ENCODE assay signal across 10 cellular contexts in genomic region chr1:181936768-181937581, GRCh38.
DNase-seq lines count a peak whose midpoint lies in the region; ATAC-seq and TF ChIP-seq lines count a peak whose summit lies in the region.
"Had no signal": no experiment of that assay in that cellular context is flagged by ENCODE, and none has a peak within 500 bp of the region (broad histone marks: within the 10 kb centered on the region; RNA-seq: fewer than 3 reads in every experiment).

No MANE protein-coding gene starts in this region.

- no peak overlapping the region for H3K4me2 ChIP-seq in DND-41 (ENCODE audit: insufficient read depth, low read length)
- H3K4me2 ChIP-seq in parathyroid adenoma (ENCODE audit: low read length): peak overlapping the region; percentile 85

- no peaks in the 10 kb centered on the region for H3K79me2 ChIP-seq in DND-41 (ENCODE audit: insufficient read depth, low read length)
- H3K79me2 ChIP-seq in parathyroid adenoma: no peaks in the 10 kb centered on the region

- H3K4me1 ChIP-seq in DND-41 (ENCODE audit: insufficient read depth, low read length): peaks cover 4% of the 10 kb centered on the region
- H3K4me1 ChIP-seq in parathyroid adenoma: no peaks in the 10 kb centered on the region

- H3K9ac ChIP-seq in DND-41 (ENCODE audit: low read depth, low read length) (no peak overlapping the region), parathyroid adenoma (no peak overlapping the region)

- H3K27ac ChIP-seq in DND-41 (ENCODE audit: low read length): no peak overlapping the region
- H3K27ac ChIP-seq in parathyroid adenoma: no peak overlapping the region
- H3K27ac ChIP-seq: skin epidermis had no signal

- peak; percentile 59 for DNase-seq in DND-41
- DNase-seq in NCI-H2227 (lab: John Stamatoyannopoulos, UW; ENCODE audit: unreplicated experiment): peak; percentile 81
- DNase-seq in activated CD4-positive, alpha-beta T cell treated with anti-CD3 and anti-CD28 coated beads for 48 hours: peak; percentile 61
- peak; percentile 39 for DNase-seq in epithelial cell of proximal tubule (ENCODE audit: low read depth)
- DNase-seq in hepatic stellate cell (ENCODE audit: low spot score): no peak
- DNase-seq: activated B cell treated with CpG ODN at 0.5 μM for 24 hours had no signal

- H3K27me3 ChIP-seq in DND-41 (ENCODE audit: insufficient read depth, low read length, poor library complexity) (peaks cover 7% of the 10 kb centered on the region), parathyroid adenoma (ENCODE audit: control insufficient read depth, insufficient read depth, low read length) (no peaks in the 10 kb centered on the region)

- H3K4me3 ChIP-seq in DND-41 (ENCODE audit: low read depth in 1 of 2, low read length in 2 of 2) (no peak overlapping the region), epithelial cell of proximal tubule (ENCODE audit: low read depth, low read length) (peak overlapping the region; percentile 24), parathyroid adenoma (ENCODE audit: low read depth, low read length) (no peak overlapping the region)
- H3K4me3 ChIP-seq: skin epidermis had no signal

- H2AFZ ChIP-seq in DND-41 (ENCODE audit: low read depth, low read length) (peak overlapping the region; percentile 36; the same call in 1 of the 2 replicates), parathyroid adenoma (peak overlapping the region; percentile 22)

- H3K9me3 ChIP-seq in DND-41 (ENCODE audit: insufficient read depth, low read length, severe bottlenecking) (no peaks in the 10 kb centered on the region), parathyroid adenoma (ENCODE audit: control insufficient read depth, low read length) (no peaks in the 10 kb centered on the region)

- H4K20me1 ChIP-seq in DND-41 (ENCODE audit: insufficient read depth, low read length): no peaks in the 10 kb centered on the region

- H3K36me3 ChIP-seq in DND-41 (ENCODE audit: insufficient read depth, low read length): no peaks in the 10 kb centered on the region
- H3K36me3 ChIP-seq in parathyroid adenoma (ENCODE audit: control insufficient read depth, insufficient read depth, low read length): no peaks in the 10 kb centered on the region

- TF ChIP-seq CTCF in DND-41 (IDR thresholded peaks at IDR 0.05; ENCODE audit: borderline replicate concordance, extremely low read depth, low read length, poor library complexity, severe bottlenecking) (peak; percentile 83), epithelial cell of proximal tubule (conservative IDR thresholded peaks at IDR 0.05; ENCODE audit: low read depth, low read length) (peak; percentile 85), parathyroid adenoma (IDR thresholded peaks at IDR 0.05) (peak; percentile 22)

- ATAC-seq in DND-41 (ENCODE audit: insufficient read depth, low read depth) (peak; percentile 84), GM19468 (IDR thresholded peaks at IDR 0.05; ENCODE audit: extremely low read depth, unreplicated experiment) (peak; percentile 77), HG03442 (IDR thresholded peaks at IDR 0.05; ENCODE audit: unreplicated experiment) (peak; percentile 81)

Comparison
In these comparisons a context has a peak if more than half of its experiments do, and no peak if none do; other contexts are left out.
1. CTCF ChIP-seq: peak in every context shown above with its lines; median percentile 85 in epithelial cell of proximal tubule; 83 in DND-41; 22 in parathyroid adenoma.